Comparison of ENCODE assay signal across 25 cellular contexts in the genomic region with DNA sequence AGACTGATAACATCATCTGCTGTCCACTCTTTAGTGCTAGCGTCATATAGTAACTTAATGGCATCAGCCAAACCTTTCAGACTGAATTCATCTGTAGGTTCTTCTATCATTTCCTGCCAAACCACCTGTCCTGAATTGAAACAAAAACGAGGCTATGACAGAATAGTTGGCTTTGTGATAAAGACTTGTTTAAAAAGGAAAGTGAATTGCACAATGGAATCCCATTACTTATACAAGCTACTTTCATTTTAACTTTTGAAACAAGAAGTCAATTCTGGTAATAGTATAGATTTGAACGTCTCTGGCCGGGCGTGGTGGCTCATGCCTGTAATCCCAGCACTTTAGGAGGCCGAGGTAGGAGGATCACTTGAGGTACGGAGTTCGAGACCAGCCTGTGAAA. TPM values are rescaled to one million over a fixed set of nuclear protein-coding genes. Genes with fewer than 3 reads are reported as not detected.
DNase-seq lines count a peak whose midpoint lies in the region; ATAC-seq lines count a peak whose summit lies in the region.
"Had no signal": no experiment of that assay in that cellular context is flagged by ENCODE, and none has a peak within 500 bp of the region (broad histone marks: within the 10 kb centered on the region; RNA-seq: fewer than 3 reads in every experiment).

No MANE protein-coding gene starts in this region.

- H3K27ac ChIP-seq in substantia nigra (ENCODE audit: low read depth, low read length, poor library complexity, severe bottlenecking), result no peak overlapping the region
- H3K27ac ChIP-seq: 22Rv1, body of pancreas, colonic mucosa, foreskin keratinocyte, skin epidermis had no signal

- H3K9me3 Mint-ChIP-seq in activated naive CD8-positive, alpha-beta T cell treated with anti-CD3 and anti-CD28 coated beads for 36 hours, result no peaks in the 10 kb centered on the region
- H3K9me3 Mint-ChIP-seq in activated naive CD8-positive, alpha-beta T cell treated with anti-CD3 and anti-CD28 coated beads, Interleukin-2, amount 50 U/mL, for 24 hours, result no peaks in the 10 kb centered on the region
- H3K9me3 Mint-ChIP-seq: activated naive CD4-positive, alpha-beta T cell treated with anti-CD3 and anti-CD28 coated beads, Interleukin-2, amount 10 ng/mL, durations not matched to agents 7 days and 5 days; nephron had no signal

- peaks cover 14% of the 10 kb centered on the region for H3K4me1 Mint-ChIP-seq in activated naive CD8-positive, alpha-beta T cell treated with anti-CD3 and anti-CD28 coated beads for 36 hours
- no peaks in the 10 kb centered on the region for H3K4me1 Mint-ChIP-seq in activated naive CD8-positive, alpha-beta T cell treated with anti-CD3 and anti-CD28 coated beads, Interleukin-2, amount 50 U/mL, for 24 hours
- H3K4me1 Mint-ChIP-seq: nephron had no signal

- no peaks in the 10 kb centered on the region for H3K27me3 Mint-ChIP-seq in activated naive CD8-positive, alpha-beta T cell treated with anti-CD3 and anti-CD28 coated beads for 36 hours
- H3K27me3 Mint-ChIP-seq in activated naive CD8-positive, alpha-beta T cell treated with anti-CD3 and anti-CD28 coated beads, Interleukin-2, amount 50 U/mL, for 24 hours, result no peaks in the 10 kb centered on the region

- ATAC-seq in activated naive CD8-positive, alpha-beta T cell treated with anti-CD3 and anti-CD28 coated beads, Interleukin-2, amount 50 U/mL, for 24 hours, result no peak
- ATAC-seq: body of pancreas, foreskin keratinocyte had no signal

- no peaks in the 10 kb centered on the region for H3K36me3 Mint-ChIP-seq in activated naive CD8-positive, alpha-beta T cell treated with anti-CD3 and anti-CD28 coated beads for 36 hours
- no peaks in the 10 kb centered on the region for H3K36me3 Mint-ChIP-seq in activated naive CD8-positive, alpha-beta T cell treated with anti-CD3 and anti-CD28 coated beads, Interleukin-2, amount 50 U/mL, for 24 hours (ENCODE audit: low read depth)
- H3K36me3 Mint-ChIP-seq: activated naive CD4-positive, alpha-beta T cell treated with anti-CD3 and anti-CD28 coated beads, Interleukin-2, amount 10 ng/mL, durations not matched to agents 7 days and 5 days had no signal

- no peak overlapping the region for H3K4me3 Mint-ChIP-seq in activated naive CD8-positive, alpha-beta T cell treated with anti-CD3 and anti-CD28 coated beads for 36 hours
- H3K4me3 Mint-ChIP-seq in activated naive CD8-positive, alpha-beta T cell treated with anti-CD3 and anti-CD28 coated beads, Interleukin-2, amount 50 U/mL, for 24 hours, result no peak overlapping the region
- H3K4me3 Mint-ChIP-seq: activated naive CD4-positive, alpha-beta T cell treated with anti-CD3 and anti-CD28 coated beads, Interleukin-2, amount 10 ng/mL, durations not matched to agents 7 days and 5 days; nephron had no signal

- peak; percentile 61 for DNase-seq in DMS153 (lab: John Stamatoyannopoulos, UW)
- no peak for DNase-seq in DMS153 treated with DMSO at 0.1 percent for 48 hours (lab: John Stamatoyannopoulos, UW; ENCODE audit: unreplicated experiment)
- no peak for DNase-seq in activated naive CD8-positive, alpha-beta T cell treated with anti-CD3 and anti-CD28 coated beads for 36 hours
- DNase-seq in activated naive CD8-positive, alpha-beta T cell treated with anti-CD3 and anti-CD28 coated beads, Interleukin-2, amount 50 U/mL, for 24 hours, result no peak
- DNase-seq in OCI-M1 (lab: John Stamatoyannopoulos, UW), result peak; percentile 53
- peak; percentile 11 for DNase-seq in renal cortical epithelial cell (ENCODE audit: low read depth)
- DNase-seq in substantia nigra (lab: John Stamatoyannopoulos, UW), result no peak
- DNase-seq in RKO (ENCODE audit: low spot score), result no peak
- DNase-seq: activated CD8-positive, alpha-beta memory T cell treated with anti-CD3 and anti-CD28 coated beads, Interleukin-2, amount 50 U/mL, for 48 hours; activated naive CD4-positive, alpha-beta T cell treated with anti-CD3 and anti-CD28 coated beads, Interleukin-2, amount 10 ng/mL, durations not matched to agents 7 days and 5 days; body of pancreas; colonic mucosa; foreskin keratinocyte; GF-D8; hippocampal formation; Kasumi-1; kidney glomerular epithelial cell; NCI-H748 treated with DMSO at 0.1 percent for 48 hours; posterior cingulate gyrus; stimulated activated CD4-positive, alpha-beta T cell treated with anti-CD3 and anti-CD28 coated beads, Interleukin-4, amount 100 ng/mL, for 24 hours had no signal

- peak overlapping the region; percentile 12 for H3K27ac Mint-ChIP-seq in activated naive CD8-positive, alpha-beta T cell treated with anti-CD3 and anti-CD28 coated beads for 36 hours
- no peak overlapping the region for H3K27ac Mint-ChIP-seq in activated naive CD8-positive, alpha-beta T cell treated with anti-CD3 and anti-CD28 coated beads, Interleukin-2, amount 50 U/mL, for 24 hours
- H3K27ac Mint-ChIP-seq: activated naive CD4-positive, alpha-beta T cell treated with anti-CD3 and anti-CD28 coated beads, Interleukin-2, amount 10 ng/mL, durations not matched to agents 7 days and 5 days; nephron had no signal

RNA-seq across cellular contexts. Expression of a gene that starts 23.6 kb away (rescaled TPM):
- under 1 TPM in 1 of 2 experiments, not detected in 1; 0.12 TPM for total RNA-seq in activated naive CD8-positive, alpha-beta T cell treated with anti-CD3 and anti-CD28 coated beads for 36 hours
- total RNA-seq in renal cortical epithelial cell, result not detected in 2 replicates
- total RNA-seq: body of pancreas, colonic mucosa, foreskin keratinocyte, mesenteric fat pad, temporal lobe had no signal

Comparison
In these comparisons a context has a peak if more than half of its experiments do, and no peak if none do; other contexts are left out.
1. DNase-seq: peak in DMS153 (single experiment), OCI-M1 (single experiment) and renal cortical epithelial cell (single experiment); none in DMS153 treated with DMSO at 0.1 percent for 48 hours (single experiment), activated naive CD8-positive, alpha-beta T cell treated with anti-CD3 and anti-CD28 coated beads for 36 hours (single experiment), activated naive CD8-positive, alpha-beta T cell treated with anti-CD3 and anti-CD28 coated beads, Interleukin-2, amount 50 U/mL, for 24 hours (single experiment), substantia nigra (0 of 49) and RKO (single experiment).